In genomic region chr14:52313903-52314481, GRCh38 we compare ENCODE assay signal across 8 cellular contexts. TPM values are rescaled to one million over a fixed set of nuclear protein-coding genes. Genes with fewer than 3 reads are reported as not detected.
DNase-seq lines count a peak whose midpoint lies in the region; ATAC-seq and TF ChIP-seq lines count a peak whose summit lies in the region.

Gene PTGER2, plus strand, starts transcription at chr14:52314312. Its CDS starts 237 bp downstream, at chr14:52314549.

- DNase-seq in CD4-positive, CD25-positive, alpha-beta regulatory T cell, result peak; percentile 58 to 88 (median 69)
- DNase-seq in MG63 (peak; percentile 93), cardiac fibroblast (ENCODE audit: low read depth in 2 of 2) (peak; percentile 91 to 92), kidney epithelial cell (ENCODE audit: low read depth) (peak; percentile 74), SHP77 (lab: John Stamatoyannopoulos, UW) (no peak)
- peak; percentile 44 to 72 (median 54) for DNase-seq in activated CD4-positive, CD25-positive, alpha-beta regulatory T cell (lab: John Stamatoyannopoulos, UW)
- DNase-seq in stimulated activated CD4-positive, alpha-beta T cell treated with anti-CD3 and anti-CD28 coated beads, Interleukin-1b, Interleukin-23, amount 100 ng/mL, for 1 hour (ENCODE audit: low read depth in 2 of 2), result peak; percentile 46 to 60

- peak; percentile 72 to 73 for ATAC-seq in CD4-positive, CD25-positive, alpha-beta regulatory T cell (ENCODE audit: low read depth in 2 of 2)
- peak; percentile 44 for ATAC-seq in GM21360 (IDR thresholded peaks at IDR 0.05; ENCODE audit: unreplicated experiment)

- H3K9me3 Mint-ChIP-seq in CD4-positive, CD25-positive, alpha-beta regulatory T cell, result peaks cover 0 to 1% (median 0%) of the 10 kb centered on the region in 7 donors

- H3K36me3 Mint-ChIP-seq in CD4-positive, CD25-positive, alpha-beta regulatory T cell, result no peaks in the 10 kb centered on the region

- H3K27me3 ChIP-seq in CD4-positive, CD25-positive, alpha-beta regulatory T cell (ENCODE audit: control insufficient read depth, insufficient read depth, low read length), result peaks cover 3% of the 10 kb centered on the region
- H3K27me3 ChIP-seq in MG63 (no peaks in the 10 kb centered on the region), kidney epithelial cell (ENCODE audit: control insufficient read depth, insufficient read depth, low read length) (no peaks in the 10 kb centered on the region)

- H3K27ac Mint-ChIP-seq in CD4-positive, CD25-positive, alpha-beta regulatory T cell, result peak within 1 kb of the TSS; percentile 87 to 99 (median 97)

- H3K4me1 Mint-ChIP-seq in CD4-positive, CD25-positive, alpha-beta regulatory T cell, result peaks cover 13 to 85% (median 49%) of the 10 kb centered on the region in 4 donors

- no peaks in the 10 kb centered on the region for H3K36me3 ChIP-seq in CD4-positive, CD25-positive, alpha-beta regulatory T cell (ENCODE audit: control insufficient read depth, insufficient read depth, low read length)
- H3K36me3 ChIP-seq in MG63 (no peaks in the 10 kb centered on the region), kidney epithelial cell (ENCODE audit: control insufficient read depth, insufficient read depth, low read length) (no peaks in the 10 kb centered on the region)

- H3K27me3 Mint-ChIP-seq in CD4-positive, CD25-positive, alpha-beta regulatory T cell, result peaks cover 26% of the 10 kb centered on the region

- H3K27ac ChIP-seq in CD4-positive, CD25-positive, alpha-beta regulatory T cell (ENCODE audit: insufficient read depth, low read length, poor library complexity, severe bottlenecking), result peak within 1 kb of the TSS; percentile 57

- peak within 1 kb of the TSS; percentile 98 to 100 (median 100) for H3K4me3 Mint-ChIP-seq in CD4-positive, CD25-positive, alpha-beta regulatory T cell

- no peaks in the 10 kb centered on the region for H3K9me3 ChIP-seq in CD4-positive, CD25-positive, alpha-beta regulatory T cell (ENCODE audit: control insufficient read depth in 2 of 2, low read length in 2 of 2)
- no peaks in the 10 kb centered on the region for H3K9me3 ChIP-seq in MG63

- TF ChIP-seq CTCF in cardiac fibroblast (IDR thresholded peaks at IDR 0.05; ENCODE audit: low read depth, low read length) (no peak), kidney epithelial cell (IDR thresholded peaks at IDR 0.05; ENCODE audit: insufficient read depth, low read length, poor library complexity, severe bottlenecking) (no peak)

- H3K4me1 ChIP-seq in CD4-positive, CD25-positive, alpha-beta regulatory T cell (ENCODE audit: control insufficient read depth, insufficient read depth, low read length, poor library complexity, severe bottlenecking), result peaks cover 76% of the 10 kb centered on the region

- peak within 1 kb of the TSS; percentile 96 for H3K4me3 ChIP-seq in CD4-positive, CD25-positive, alpha-beta regulatory T cell (ENCODE audit: low read depth, low read length)
- H3K4me3 ChIP-seq in MG63, result peak within 1 kb of the TSS; percentile 44
- H3K4me3 ChIP-seq in cardiac fibroblast (replicated peaks in 1 of 2; ENCODE audit: low read depth in 2 of 2, low read length in 2 of 2), result peak within 1 kb of the TSS; percentile 70 to 73
- peak within 1 kb of the TSS; percentile 57 for H3K4me3 ChIP-seq in kidney epithelial cell (ENCODE audit: low read depth, low read length)

RNA-seq across cellular contexts. Expression of gene PTGER2, which starts in this region (rescaled TPM):
- total RNA-seq in CD4-positive, CD25-positive, alpha-beta regulatory T cell, result 23.1 TPM
- 100 to 1,000 TPM in 1 of 4 donors, 10 to 100 TPM in 3; 56.7 to 138 (median 84.7) TPM for polyA plus RNA-seq in CD4-positive, CD25-positive, alpha-beta regulatory T cell
- total RNA-seq in MG63 (2014; rRNA removed; shearing (Covaris generic); ENCODE audit: low replicate concordance), result 0.39 and 2.7 TPM in 2 replicates
- 0.46 and 1.4 TPM in 2 replicates for total RNA-seq in kidney epithelial cell

Comparison
In these comparisons a context has a peak if more than half of its experiments do, and no peak if none do; other contexts are left out.
1. DNase-seq: peak in CD4-positive, CD25-positive, alpha-beta regulatory T cell (3 of 3), MG63 (single experiment), activated CD4-positive, CD25-positive, alpha-beta regulatory T cell (4 of 4), cardiac fibroblast (2 of 2), kidney epithelial cell (single experiment) and stimulated activated CD4-positive, alpha-beta T cell treated with anti-CD3 and anti-CD28 coated beads, Interleukin-1b, Interleukin-23, amount 100 ng/mL, for 1 hour (2 of 2); none in SHP77 (0 of 2).
2. H3K4me3 ChIP-seq: peak in every context shown above with its lines; median percentile 96 in CD4-positive, CD25-positive, alpha-beta regulatory T cell; 72 in cardiac fibroblast; 57 in kidney epithelial cell; 44 in MG63.